In genomic region chr9:91898451-91899433, GRCh38 we compare ENCODE assay signal across 1 cellular context.
TF ChIP-seq lines count a peak whose summit lies in the region.

No MANE protein-coding gene starts in this region.

TF ChIP-seq in HEK293, 187 proteins besides CTCF, POLR2A, EP300 and RAD21 (continued from another document):
- TF ChIP-seq PRDM4 (tag by site-specific recombination; IDR thresholded peaks at IDR 0.05) (no peak), ZNF664 (tag by site-specific recombination; IDR thresholded peaks at IDR 0.05) (no peak), HIC1 (tag by site-specific recombination; IDR thresholded peaks at IDR 0.05) (0 out of 2 replicates have a peak, but pooled peaks have one; percentile 23), ZNF121 (tag by site-specific recombination; IDR thresholded peaks at IDR 0.05) (no peak), PBX3 (CRISPR knock-in tag; IDR thresholded peaks at IDR 0.05) (no peak), SCRT1 (tag by site-specific recombination; IDR thresholded peaks at IDR 0.05; ENCODE audit: borderline replicate concordance) (no peak), ZNF580 (tag by site-specific recombination; IDR thresholded peaks at IDR 0.05) (no peak), ZNF626 (tag by site-specific recombination; IDR thresholded peaks at IDR 0.05) (no peak), ZNF302 (tag by site-specific recombination; IDR thresholded peaks at IDR 0.05; ENCODE audit: low read depth) (no peak), OVOL3 (tag by site-specific recombination; IDR thresholded peaks at IDR 0.05) (no peak), ZNF138 (tag by site-specific recombination; IDR thresholded peaks at IDR 0.05; ENCODE audit: borderline replicate concordance) (no peak), ZNF629 (tag by site-specific recombination; IDR thresholded peaks at IDR 0.05) (no peak), ZNF223 (tag by site-specific recombination; IDR thresholded peaks at IDR 0.05) (no peak), ZNF26 (tag by site-specific recombination; IDR thresholded peaks at IDR 0.05) (no peak), ZNF768 (tag by site-specific recombination; IDR thresholded peaks at IDR 0.05) (no peak), ZNF677 (tag by site-specific recombination; IDR thresholded peaks at IDR 0.05) (no peak), OSR2 (tag by site-specific recombination; IDR thresholded peaks at IDR 0.05) (no peak), PRDM2 (tag by site-specific recombination; IDR thresholded peaks at IDR 0.05; ENCODE audit: borderline replicate concordance) (no peak), ZNF658 (tag by site-specific recombination; IDR thresholded peaks at IDR 0.05) (no peak), EGR2 (tag by site-specific recombination; IDR thresholded peaks at IDR 0.05; ENCODE audit: low read depth) (no peak), ZIC2 (tag by site-specific recombination; IDR thresholded peaks at IDR 0.05) (peak; percentile 50; the same call in 1 of the 2 replicates), ZBTB17 (tag by site-specific recombination; IDR thresholded peaks at IDR 0.05) (no peak), ZNF112 (tag by site-specific recombination; IDR thresholded peaks at IDR 0.05) (no peak), ZNF221 (tag by site-specific recombination; IDR thresholded peaks at IDR 0.05; ENCODE audit: borderline replicate concordance) (no peak), ZNF777 (tag by site-specific recombination; IDR thresholded peaks at IDR 0.05; ENCODE audit: borderline replicate concordance) (no peak), ZNF501 (tag by site-specific recombination; IDR thresholded peaks at IDR 0.05) (no peak), ZNF175 (tag by site-specific recombination; IDR thresholded peaks at IDR 0.05) (no peak), AEBP2 (tag by site-specific recombination; IDR thresholded peaks at IDR 0.05; ENCODE audit: borderline replicate concordance) (no peak), ZNF24 (tag by site-specific recombination; IDR thresholded peaks at IDR 0.05) (no peak), ZXDB (tag by site-specific recombination; IDR thresholded peaks at IDR 0.05) (0 out of 2 replicates have a peak, but pooled peaks have one; percentile 22)
- TF ChIP-seq, protein P1, sequence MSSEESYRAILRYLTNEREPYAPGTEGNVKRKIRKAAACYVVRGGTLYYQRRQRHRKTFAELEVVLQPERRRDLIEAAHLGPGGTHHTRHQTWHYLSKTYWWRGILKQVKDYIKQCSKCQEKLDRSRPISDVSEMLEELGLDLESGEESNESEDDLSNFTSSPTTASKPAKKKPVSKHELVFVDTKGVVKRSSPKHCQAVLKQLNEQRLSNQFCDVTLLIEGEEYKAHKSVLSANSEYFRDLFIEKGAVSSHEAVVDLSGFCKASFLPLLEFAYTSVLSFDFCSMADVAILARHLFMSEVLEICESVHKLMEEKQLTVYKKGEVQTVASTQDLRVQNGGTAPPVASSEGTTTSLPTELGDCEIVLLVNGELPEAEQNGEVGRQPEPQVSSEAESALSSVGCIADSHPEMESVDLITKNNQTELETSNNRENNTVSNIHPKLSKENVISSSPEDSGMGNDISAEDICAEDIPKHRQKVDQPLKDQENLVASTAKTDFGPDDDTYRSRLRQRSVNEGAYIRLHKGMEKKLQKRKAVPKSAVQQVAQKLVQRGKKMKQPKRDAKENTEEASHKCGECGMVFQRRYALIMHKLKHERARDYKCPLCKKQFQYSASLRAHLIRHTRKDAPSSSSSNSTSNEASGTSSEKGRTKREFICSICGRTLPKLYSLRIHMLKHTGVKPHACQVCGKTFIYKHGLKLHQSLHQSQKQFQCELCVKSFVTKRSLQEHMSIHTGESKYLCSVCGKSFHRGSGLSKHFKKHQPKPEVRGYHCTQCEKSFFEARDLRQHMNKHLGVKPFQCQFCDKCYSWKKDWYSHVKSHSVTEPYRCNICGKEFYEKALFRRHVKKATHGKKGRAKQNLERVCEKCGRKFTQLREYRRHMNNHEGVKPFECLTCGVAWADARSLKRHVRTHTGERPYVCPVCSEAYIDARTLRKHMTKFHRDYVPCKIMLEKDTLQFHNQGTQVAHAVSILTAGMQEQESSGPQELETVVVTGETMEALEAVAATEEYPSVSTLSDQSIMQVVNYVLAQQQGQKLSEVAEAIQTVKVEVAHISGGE (tag by site-specific recombination; conservative IDR thresholded peaks at IDR 0.05; ENCODE audit: low read depth) = no peak
- TF ChIP-seq, protein P2, sequence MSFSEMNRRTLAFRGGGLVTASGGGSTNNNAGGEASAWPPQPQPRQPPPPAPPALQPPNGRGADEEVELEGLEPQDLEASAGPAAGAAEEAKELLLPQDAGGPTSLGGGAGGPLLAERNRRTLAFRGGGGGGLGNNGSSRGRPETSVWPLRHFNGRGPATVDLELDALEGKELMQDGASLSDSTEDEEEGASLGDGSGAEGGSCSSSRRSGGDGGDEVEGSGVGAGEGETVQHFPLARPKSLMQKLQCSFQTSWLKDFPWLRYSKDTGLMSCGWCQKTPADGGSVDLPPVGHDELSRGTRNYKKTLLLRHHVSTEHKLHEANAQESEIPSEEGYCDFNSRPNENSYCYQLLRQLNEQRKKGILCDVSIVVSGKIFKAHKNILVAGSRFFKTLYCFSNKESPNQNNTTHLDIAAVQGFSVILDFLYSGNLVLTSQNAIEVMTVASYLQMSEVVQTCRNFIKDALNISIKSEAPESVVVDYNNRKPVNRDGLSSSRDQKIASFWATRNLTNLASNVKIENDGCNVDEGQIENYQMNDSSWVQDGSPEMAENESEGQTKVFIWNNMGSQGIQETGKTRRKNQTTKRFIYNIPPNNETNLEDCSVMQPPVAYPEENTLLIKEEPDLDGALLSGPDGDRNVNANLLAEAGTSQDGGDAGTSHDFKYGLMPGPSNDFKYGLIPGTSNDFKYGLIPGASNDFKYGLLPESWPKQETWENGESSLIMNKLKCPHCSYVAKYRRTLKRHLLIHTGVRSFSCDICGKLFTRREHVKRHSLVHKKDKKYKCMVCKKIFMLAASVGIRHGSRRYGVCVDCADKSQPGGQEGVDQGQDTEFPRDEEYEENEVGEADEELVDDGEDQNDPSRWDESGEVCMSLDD (tag by site-specific recombination; IDR thresholded peaks at IDR 0.05) = no peak
- TF ChIP-seq, protein P3, sequence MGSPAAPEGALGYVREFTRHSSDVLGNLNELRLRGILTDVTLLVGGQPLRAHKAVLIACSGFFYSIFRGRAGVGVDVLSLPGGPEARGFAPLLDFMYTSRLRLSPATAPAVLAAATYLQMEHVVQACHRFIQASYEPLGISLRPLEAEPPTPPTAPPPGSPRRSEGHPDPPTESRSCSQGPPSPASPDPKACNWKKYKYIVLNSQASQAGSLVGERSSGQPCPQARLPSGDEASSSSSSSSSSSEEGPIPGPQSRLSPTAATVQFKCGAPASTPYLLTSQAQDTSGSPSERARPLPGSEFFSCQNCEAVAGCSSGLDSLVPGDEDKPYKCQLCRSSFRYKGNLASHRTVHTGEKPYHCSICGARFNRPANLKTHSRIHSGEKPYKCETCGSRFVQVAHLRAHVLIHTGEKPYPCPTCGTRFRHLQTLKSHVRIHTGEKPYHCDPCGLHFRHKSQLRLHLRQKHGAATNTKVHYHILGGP (tag by site-specific recombination; IDR thresholded peaks at IDR 0.05) = no peak
TF ChIP-seq in HEK293: peak in this region for 12.
